ENCODE assay signal across 14 cellular contexts in the genomic region with DNA sequence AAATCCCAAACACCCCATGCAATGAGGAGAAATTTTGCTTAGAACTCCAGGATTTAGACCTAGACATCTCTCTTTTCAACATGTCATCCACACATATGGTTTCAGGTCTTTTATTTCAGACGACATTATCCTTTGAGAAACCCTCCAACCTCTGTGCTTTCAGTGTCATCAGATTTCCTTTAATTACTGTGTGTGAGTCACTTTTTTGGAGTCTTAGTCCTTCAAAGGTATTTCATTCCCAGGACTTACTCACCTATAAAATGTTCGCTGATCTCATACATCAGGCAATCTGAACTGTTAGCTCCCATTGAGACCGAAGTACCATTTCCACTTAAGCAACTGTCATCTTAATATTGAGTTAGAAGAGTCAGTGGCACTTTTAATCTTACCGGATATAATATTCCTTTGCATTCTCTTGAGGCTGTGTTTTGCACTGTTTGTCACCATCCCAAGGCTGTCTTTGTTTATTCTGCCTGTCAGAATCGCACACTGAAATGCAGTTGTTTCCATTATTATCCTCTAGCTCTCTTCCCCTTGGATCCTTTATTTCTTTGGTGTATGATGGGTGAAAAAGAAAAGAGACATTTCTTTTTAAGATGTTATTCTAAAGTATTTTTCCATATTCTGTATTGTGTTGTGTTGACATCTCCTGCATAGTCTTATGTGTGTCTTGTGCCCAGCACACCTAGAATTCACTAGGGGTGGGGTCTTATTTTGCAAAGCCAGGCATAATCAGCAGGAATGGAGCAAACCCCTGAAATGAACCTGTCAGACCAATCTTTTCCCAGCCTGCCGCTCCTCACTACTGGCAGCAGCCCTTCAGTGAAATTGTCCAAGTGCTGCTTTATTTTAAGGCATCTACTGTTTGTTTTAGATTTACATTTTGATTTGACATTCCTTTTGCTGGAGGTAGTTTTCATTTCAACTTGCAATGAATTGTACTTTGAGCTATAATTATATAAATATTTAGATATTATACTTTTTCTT.
DNase-seq lines count a peak whose midpoint lies in the region; ATAC-seq and TF ChIP-seq lines count a peak whose summit lies in the region.
"Had no signal": no experiment of that assay in that cellular context is flagged by ENCODE, and none has a peak within 500 bp of the region (broad histone marks: within the 10 kb centered on the region; RNA-seq: fewer than 3 reads in every experiment).

No MANE protein-coding gene starts in this region.

- H3K36me3 ChIP-seq in BJ (ENCODE audit: control insufficient read depth, insufficient read depth, low read length) (no peaks in the 10 kb centered on the region), mammary epithelial cell (ENCODE audit: insufficient read depth, low read length) (peaks cover 6% of the 10 kb centered on the region)

- peak overlapping the region; percentile 71 for H3K4me2 ChIP-seq in mammary epithelial cell (ENCODE audit: insufficient read depth, low read depth, low read length)

- no peak for TF ChIP-seq CTCF in BJ (IDR thresholded peaks at IDR 0.05; ENCODE audit: insufficient read depth, low read depth, low read length)
- no peak for TF ChIP-seq CTCF in mammary epithelial cell (conservative IDR thresholded peaks at IDR 0.05 in 1 of 2, IDR thresholded peaks at IDR 0.05 in 1 of 2; ENCODE audit: extremely low read depth in 1 of 2, insufficient read depth in 1 of 2, low read depth in 1 of 2, low read length in 2 of 2)
- TF ChIP-seq CTCF in mesothelial cell of epicardium (IDR thresholded peaks at IDR 0.05; ENCODE audit: unreplicated experiment): no peak

- peak; percentile 44 for DNase-seq in BJ (ENCODE audit: low read depth)
- peak; percentile 75 for DNase-seq in LoVo (ENCODE audit: low spot score)
- DNase-seq in mammary epithelial cell: peak; percentile 80
- DNase-seq in mesothelial cell of epicardium (ENCODE audit: low spot score in 2 of 2, unreplicated experiment in 2 of 2): no peak
- DNase-seq in activated CD4-positive, alpha-beta T cell treated with anti-CD3 and anti-CD28 coated beads for 4 hours: no peak
- no peak for DNase-seq in NAMALWA (ENCODE audit: low spot score)
- DNase-seq: activated CD4-positive, CD25-positive, alpha-beta regulatory T cell; CD8-positive, alpha-beta memory T cell; cortex of kidney; naive B cell; NCI-H1436 treated with DMSO at 0.1 percent for 48 hours; RPMI8226 had no signal

- ATAC-seq in HG03571 (IDR thresholded peaks at IDR 0.05; ENCODE audit: unreplicated experiment): no peak
- no peak for ATAC-seq in GM19328 (IDR thresholded peaks at IDR 0.05; ENCODE audit: unreplicated experiment)

- H3K9ac ChIP-seq in mammary epithelial cell (ENCODE audit: insufficient read depth, low read length): no peak overlapping the region

- POLR2A ChIA-PET in BJ (lab: Charles Lee): interaction anchor here (0.6 kb wide), 1 partner anchor 349 kb away, joined by 3 read pairs; no protein-coding TSS in a partner anchor

- no peaks in the 10 kb centered on the region for H3K9me3 ChIP-seq in mammary epithelial cell (replicated peaks; ENCODE audit: insufficient read depth, low read length)

- no peaks in the 10 kb centered on the region for H3K9me3 Mint-ChIP-seq in mesothelial cell of epicardium

- H3K36me3 Mint-ChIP-seq in mesothelial cell of epicardium: no peaks in the 10 kb centered on the region
- H3K36me3 Mint-ChIP-seq: naive B cell had no signal

- H3K27me3 ChIP-seq in BJ (ENCODE audit: control insufficient read depth, insufficient read depth, low read length): no peaks in the 10 kb centered on the region
- no peaks in the 10 kb centered on the region for H3K27me3 ChIP-seq in mammary epithelial cell (ENCODE audit: insufficient read depth, low read length)

- in situ Hi-C loops in mammary epithelial cell (cut with MboI; ENCODE audit: low sequenced_read_pairs in 2 of 2): no loop called here

- H3K4me3 ChIP-seq in BJ (ENCODE audit: low read depth, low read length) (no peak overlapping the region), mammary epithelial cell (replicated peaks in 1 of 3; ENCODE audit: insufficient read depth in 1 of 3, low read depth in 2 of 3, low read length in 3 of 3) (no peak overlapping the region)

- peak overlapping the region; percentile 45 for H3K27ac Mint-ChIP-seq in mesothelial cell of epicardium
- H3K27ac Mint-ChIP-seq: naive B cell had no signal

- H3K4me3 Mint-ChIP-seq in mesothelial cell of epicardium: no peak overlapping the region
- H3K4me3 Mint-ChIP-seq: CD8-positive, alpha-beta memory T cell; naive B cell had no signal

- no peaks in the 10 kb centered on the region for H3K27me3 Mint-ChIP-seq in mesothelial cell of epicardium (ENCODE audit: low read depth)
- H3K27me3 Mint-ChIP-seq: CD8-positive, alpha-beta memory T cell; naive B cell had no signal

- H3K79me2 ChIP-seq in mammary epithelial cell (ENCODE audit: insufficient read depth, low read length): peaks cover 19% of the 10 kb centered on the region

- no peaks in the 10 kb centered on the region for H4K20me1 ChIP-seq in mammary epithelial cell (ENCODE audit: insufficient read depth, low read length)

- H3K4me1 Mint-ChIP-seq in mesothelial cell of epicardium: peaks cover 27% of the 10 kb centered on the region
- H3K4me1 Mint-ChIP-seq: naive B cell had no signal

- dilution Hi-C loops in mammary epithelial cell (cut with HindIII; ENCODE audit: low sequenced_read_pairs): no loop called here

- CTCF ChIA-PET in BJ (lab: Yijun Ruan, JAX): interaction anchor here (0.8 kb wide), 1 partner anchor 43 kb away, joined by 4 read pairs; no protein-coding TSS in a partner anchor
- CTCF ChIA-PET in mammary epithelial cell (lab: Charles Lee; ENCODE audit: low non-redundant PET): no interaction called here

- H3K27ac ChIP-seq in mammary epithelial cell (ENCODE audit: insufficient read depth, low read depth, low read length): peak overlapping the region; percentile 57

- WGBS in mammary epithelial cell (ENCODE audit: low coverage, missing lambda C conversion rate): 46% methylated on average over 6 of the region's 6 CpGs

- TSS peak; percentile 46 for BruUV-seq in mammary epithelial cell (replicated peaks; lab: Mats Ljungman, UMichigan)

- intact Hi-C loops in mammary epithelial cell (cut with micrococcal nuclease): loop anchor here (5.0 kb wide), 1 partner anchor 43 kb away; no protein-coding TSS in a partner anchor

- H3K4me1 ChIP-seq in mammary epithelial cell (ENCODE audit: insufficient read depth, low read length): peaks cover 31% of the 10 kb centered on the region

- H2AFZ ChIP-seq in mammary epithelial cell (ENCODE audit: low read depth, low read length): no peak overlapping the region

Comparison
In these comparisons a context has a peak if more than half of its experiments do, and no peak if none do; other contexts are left out.
1. DNase-seq: peak in BJ (single experiment), LoVo (single experiment) and mammary epithelial cell (single experiment); none in mesothelial cell of epicardium (0 of 2), activated CD4-positive, alpha-beta T cell treated with anti-CD3 and anti-CD28 coated beads for 4 hours (0 of 2) and NAMALWA (single experiment).